In genomic region chr11:134253189-134253993, GRCh38 we compare ENCODE assay signal across 1 cellular context.
A peak's percentile ranks its signal among the peaks of the same experiment; 100 is the strongest.
TF ChIP-seq lines count a peak whose summit lies in the region.

ACAD8 (plus strand) TSS chr11:134253568; CDS start chr11:134253601, 33 bp downstream.
THYN1 (minus strand) TSS chr11:134253352; CDS start chr11:134252882, 470 bp downstream.

TF ChIP-seq in K562, 482 proteins besides CTCF, POLR2A, EP300 and RAD21 (continued from another document and continues in another):
- TF ChIP-seq ZNF76 (CRISPR knock-in tag; IDR thresholded peaks at IDR 0.05; ENCODE audit: borderline replicate concordance) (peak; percentile 15; the same call in 1 of the 2 replicates), ZNF561 (CRISPR knock-in tag; conservative IDR thresholded peaks at IDR 0.05) (no peak), ASH1L (IDR thresholded peaks at IDR 0.05; ENCODE audit: borderline replicate concordance, low read depth, partially characterized antibody) (no peak), TRIM28 (IDR thresholded peaks at IDR 0.05) (no peak), SLC30A9 (CRISPR knock-in tag; IDR thresholded peaks at IDR 0.05) (no peak), MCM2 (IDR thresholded peaks at IDR 0.05; ENCODE audit: low read depth) (no peak), VEZF1 (CRISPR knock-in tag; IDR thresholded peaks at IDR 0.05) (peak; percentile 64), ARID3B (CRISPR knock-in tag; IDR thresholded peaks at IDR 0.05; ENCODE audit: borderline replicate concordance) (no peak), MAX (CRISPR knock-in tag; IDR thresholded peaks at IDR 0.05) (peak; percentile 50; the same call in 1 of the 2 replicates), BCOR (IDR thresholded peaks at IDR 0.05) (no peak), ZNF589 (CRISPR knock-in tag; IDR thresholded peaks at IDR 0.05; ENCODE audit: low read depth) (no peak), ZBTB11 (CRISPR knock-in tag; IDR thresholded peaks at IDR 0.05) (peak in 1 of 3 experiments; percentile 86; a peak in 2 of 6 replicates), USF1 (CRISPR knock-in tag; IDR thresholded peaks at IDR 0.05) (no peak), ZBTB8A (IDR thresholded peaks at IDR 0.05; ENCODE audit: partially characterized antibody) (no peak), ZNF655 (CRISPR knock-in tag; IDR thresholded peaks at IDR 0.05) (0 out of 2 replicates have a peak, but pooled peaks have one; percentile 46), TSC22D4 (tag; IDR thresholded peaks at IDR 0.05) (no peak), MBD2 (IDR thresholded peaks at IDR 0.05; ENCODE audit: borderline replicate concordance, low read depth) (peak; percentile 83), RHOXF2B (CRISPR knock-in tag; conservative IDR thresholded peaks at IDR 0.05) (no peak), GABPB2 (CRISPR knock-in tag; conservative IDR thresholded peaks at IDR 0.05) (no peak), PKNOX1 (IDR thresholded peaks at IDR 0.05) (no peak), SRSF1 (IDR thresholded peaks at IDR 0.05; ENCODE audit: low read depth, low read length) (no peak), POU5F1 (IDR thresholded peaks at IDR 0.05; ENCODE audit: borderline replicate concordance, low read depth, low read length, partially characterized antibody) (peak; percentile 46), POLR2AphosphoS2 (IDR thresholded peaks at IDR 0.05; ENCODE audit: low read length) (no peak), HNRNPUL1 (IDR thresholded peaks at IDR 0.05; ENCODE audit: low read length) (no peak), NBN (IDR thresholded peaks at IDR 0.05; ENCODE audit: low read depth) (no peak), ZNF175 (CRISPR knock-in tag; IDR thresholded peaks at IDR 0.05; ENCODE audit: low read depth) (peak; percentile 52; the same call in 1 of the 2 replicates), PHF21A (IDR thresholded peaks at IDR 0.05; ENCODE audit: borderline replicate concordance, low read depth) (no peak), MYC (IDR thresholded peaks at IDR 0.05; ENCODE audit: low read depth, low read length) (no peak), MYC (CRISPR knock-in tag; IDR thresholded peaks at IDR 0.05; ENCODE audit: borderline replicate concordance, low read depth) (no peak), FIP1L1 (IDR thresholded peaks at IDR 0.05; ENCODE audit: low read depth, low read length, poor library complexity, severe bottlenecking) (no peak), ELF2 (CRISPR knock-in tag; IDR thresholded peaks at IDR 0.05) (no peak), TEAD1 (CRISPR knock-in tag; IDR thresholded peaks at IDR 0.05) (no peak), NCOA1 (IDR thresholded peaks at IDR 0.05; ENCODE audit: low read depth) (no peak), ZNF449 (CRISPR knock-in tag; IDR thresholded peaks at IDR 0.05) (no peak), ZNF668 (CRISPR knock-in tag; IDR thresholded peaks at IDR 0.05) (no peak), ZNF212 (CRISPR knock-in tag; IDR thresholded peaks at IDR 0.05) (no peak), HMG20B (CRISPR knock-in tag; IDR thresholded peaks at IDR 0.05) (no peak), ERF (CRISPR knock-in tag; IDR thresholded peaks at IDR 0.05) (no peak), HDAC2 (IDR thresholded peaks at IDR 0.05) (peak; percentile 37; the same call in 1 of the 2 replicates), CBX2 (IDR thresholded peaks at IDR 0.05; ENCODE audit: insufficient read depth, low read length, poor library complexity, severe bottlenecking) (no peak), RFX7 (CRISPR knock-in tag; IDR thresholded peaks at IDR 0.05) (no peak), ZNF133 (CRISPR knock-in tag; IDR thresholded peaks at IDR 0.05) (no peak), HEY1 (CRISPR knock-in tag; IDR thresholded peaks at IDR 0.05; ENCODE audit: borderline replicate concordance) (no peak), SAP30 (IDR thresholded peaks at IDR 0.05; ENCODE audit: borderline replicate concordance, insufficient read depth, low read depth, low read length, poor library complexity, severe bottlenecking) (no peak), ZNF121 (CRISPR knock-in tag; conservative IDR thresholded peaks at IDR 0.05) (no peak), TCF7L2 (IDR thresholded peaks at IDR 0.05; ENCODE audit: low read depth, low read length) (no peak), U2AF2 (optimal IDR thresholded peaks at IDR 0.05; ENCODE audit: low read depth, low read length) (no peak), COPS2 (conservative IDR thresholded peaks at IDR 0.05) (no peak), UBTF (IDR thresholded peaks at IDR 0.05; ENCODE audit: borderline replicate concordance in 1 of 2, low read depth in 2 of 2, low read length in 2 of 2) (peak; percentile 44 to 82; a peak in 3 of 4 replicates), ATF6 (CRISPR knock-in tag; IDR thresholded peaks at IDR 0.05) (no peak), KLF16 (IDR thresholded peaks at IDR 0.05) (no peak), SMAD4 (CRISPR knock-in tag; conservative IDR thresholded peaks at IDR 0.05) (peak; percentile 49), FOXP1 (CRISPR knock-in tag; IDR thresholded peaks at IDR 0.05) (no peak), NFE2L1 (tag; IDR thresholded peaks at IDR 0.05; ENCODE audit: borderline replicate concordance, low read depth) (no peak), BRF1 (IDR thresholded peaks at IDR 0.05; ENCODE audit: borderline replicate concordance, extremely low read depth, insufficient read length) (no peak), KDM4B (IDR thresholded peaks at IDR 0.05; ENCODE audit: borderline replicate concordance in 2 of 2, low read depth in 1 of 2) (peak in 1 of 2 experiments; percentile 31; a peak in 1 of 4 replicates)
